ENCODE assay signal across 1 cellular context in genomic region chr3:44993471-44994205, GRCh38.
TF ChIP-seq lines count a peak whose summit lies in the region.

No MANE protein-coding gene starts in this region.

TF ChIP-seq in HEK293, 187 proteins besides CTCF, POLR2A, EP300 and RAD21 (continued from another document):
- TF ChIP-seq PBX3 (CRISPR knock-in tag; IDR thresholded peaks at IDR 0.05), result no peak
- peak; percentile 89 for TF ChIP-seq GLIS1 (tag by site-specific recombination; IDR thresholded peaks at IDR 0.05)
- TF ChIP-seq ZNF366 (tag by site-specific recombination; conservative IDR thresholded peaks at IDR 0.05), result 0 out of 2 replicates have a peak, but pooled peaks have one; percentile 19
- 0 out of 2 replicates have a peak, but pooled peaks have one; percentile 33 for TF ChIP-seq ZNF600 (tag by site-specific recombination; IDR thresholded peaks at IDR 0.05)
- TF ChIP-seq KLF1 (tag by site-specific recombination; IDR thresholded peaks at IDR 0.05), result peak; percentile 83
- 0 out of 2 replicates have a peak, but pooled peaks have one; percentile 47 for TF ChIP-seq ZNF692 (tag by site-specific recombination; IDR thresholded peaks at IDR 0.05)
- TF ChIP-seq OSR2 (tag by site-specific recombination; IDR thresholded peaks at IDR 0.05), result peak; percentile 32; the same call in 1 of the 2 replicates
- peak; percentile 58; the same call in 1 of the 2 replicates for TF ChIP-seq ZFP69B (tag by site-specific recombination; IDR thresholded peaks at IDR 0.05)
- 0 out of 2 replicates have a peak, but pooled peaks have one; percentile 60 for TF ChIP-seq INSM2 (tag by site-specific recombination; IDR thresholded peaks at IDR 0.05)
- TF ChIP-seq TRIM28 (IDR thresholded peaks at IDR 0.05; ENCODE audit: borderline replicate concordance, low read length), result peak; percentile 17; the same call in 1 of the 2 replicates
- TF ChIP-seq ZNF146 (tag by site-specific recombination; IDR thresholded peaks at IDR 0.05), result no peak
- TF ChIP-seq WT1 (tag by site-specific recombination; IDR thresholded peaks at IDR 0.05), result peak; percentile 80
- peak; percentile 58 for TF ChIP-seq ZNF398 (tag by site-specific recombination; IDR thresholded peaks at IDR 0.05)
- TF ChIP-seq ZNF776 (tag by site-specific recombination; IDR thresholded peaks at IDR 0.05; ENCODE audit: borderline replicate concordance), result no peak
- peak; percentile 84 for TF ChIP-seq PRDM6 (tag by site-specific recombination; IDR thresholded peaks at IDR 0.05)
- TF ChIP-seq SP7 (tag by site-specific recombination; IDR thresholded peaks at IDR 0.05), result peak; percentile 59; the same call in 1 of the 2 replicates
